In the genomic region with DNA sequence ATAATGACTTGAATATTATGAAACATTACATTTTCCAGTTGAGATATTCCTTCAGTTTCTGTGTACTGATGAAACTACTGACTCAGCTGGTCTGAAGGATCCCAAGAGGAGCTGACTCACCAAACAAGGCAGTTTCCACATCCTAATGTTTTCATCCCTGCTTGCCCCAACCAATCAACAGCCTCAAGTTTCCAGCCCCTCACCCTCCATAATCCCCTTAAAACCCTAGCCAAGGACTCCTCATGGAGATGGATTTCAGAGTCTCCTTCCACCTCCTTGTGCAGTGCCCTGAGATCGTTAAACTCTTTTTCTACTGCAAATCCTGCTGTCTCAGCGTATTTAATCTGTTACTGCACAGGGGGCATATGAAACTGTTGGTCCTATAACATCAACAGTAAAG, we compare ENCODE assay signal across 12 cellular contexts.
A peak's percentile ranks its signal among the peaks of the same experiment; 100 is the strongest.
DNase-seq lines count a peak whose midpoint lies in the region; ATAC-seq and TF ChIP-seq lines count a peak whose summit lies in the region.
"Had no signal": no experiment of that assay in that cellular context is flagged by ENCODE, and none has a peak within 500 bp of the region (broad histone marks: within the 10 kb centered on the region; RNA-seq: fewer than 3 reads in every experiment).

No MANE protein-coding gene starts in this region.

- H3K4me1 Mint-ChIP-seq in chondrocyte (ENCODE audit: low read depth): peaks cover 15% of the 10 kb centered on the region
- H3K4me1 Mint-ChIP-seq: activated CD4-positive, alpha-beta memory T cell treated with anti-CD3 and anti-CD28 coated beads, Interleukin-2, amount 10 ng/mL, durations not matched to agents 7 days and 5 days had no signal

- no peak for TF ChIP-seq CTCF in chondrocyte (IDR thresholded peaks at IDR 0.05)

- no peak for ATAC-seq in HG02840 (IDR thresholded peaks at IDR 0.05; ENCODE audit: low FRiP score, unreplicated experiment)
- ATAC-seq: lower lobe of right lung had no signal

- no peaks in the 10 kb centered on the region for H3K9me3 Mint-ChIP-seq in chondrocyte (ENCODE audit: low read depth)
- H3K9me3 Mint-ChIP-seq: activated CD4-positive, alpha-beta memory T cell treated with anti-CD3 and anti-CD28 coated beads, Interleukin-2, amount 10 ng/mL, durations not matched to agents 7 days and 5 days had no signal

- DNase-seq in AG20443 (ENCODE audit: low spot score) (peak; percentile 75), MV-4-11 (lab: John Stamatoyannopoulos, UW) (peak; percentile 6), chondrocyte (ENCODE audit: low spot score) (no peak), myocyte (ENCODE audit: low read depth) (peak; percentile 61), NCI-H526 (lab: John Stamatoyannopoulos, UW) (no peak), SW480 (ENCODE audit: low spot score) (no peak)
- no peak for DNase-seq in stimulated activated CD4-positive, alpha-beta T cell treated with anti-CD3 and anti-CD28 coated beads, Interleukin-4, amount 100 ng/mL, for 4 hours
- DNase-seq: activated CD4-positive, alpha-beta memory T cell treated with anti-CD3 and anti-CD28 coated beads, Interleukin-2, amount 10 ng/mL, durations not matched to agents 7 days and 5 days; erythroblast; lower lobe of right lung; T-helper 1 cell had no signal

- H3K4me3 Mint-ChIP-seq in chondrocyte (ENCODE audit: unreplicated experiment): no peak overlapping the region
- H3K4me3 Mint-ChIP-seq: activated CD4-positive, alpha-beta memory T cell treated with anti-CD3 and anti-CD28 coated beads, Interleukin-2, amount 10 ng/mL, durations not matched to agents 7 days and 5 days had no signal

- H3K27me3 Mint-ChIP-seq in chondrocyte (ENCODE audit: low read depth): no peaks in the 10 kb centered on the region

- peak overlapping the region; percentile 67 for H3K27ac Mint-ChIP-seq in chondrocyte (ENCODE audit: unreplicated experiment)
- H3K27ac Mint-ChIP-seq: activated CD4-positive, alpha-beta memory T cell treated with anti-CD3 and anti-CD28 coated beads, Interleukin-2, amount 10 ng/mL, durations not matched to agents 7 days and 5 days had no signal

- H3K36me3 Mint-ChIP-seq in chondrocyte (ENCODE audit: low read depth): no peaks in the 10 kb centered on the region

Comparison
In these comparisons a context has a peak if more than half of its experiments do, and no peak if none do; other contexts are left out.
1. DNase-seq: peak in AG20443 (single experiment), MV-4-11 (single experiment) and myocyte (single experiment); none in chondrocyte (single experiment), stimulated activated CD4-positive, alpha-beta T cell treated with anti-CD3 and anti-CD28 coated beads, Interleukin-4, amount 100 ng/mL, for 4 hours (0 of 2), NCI-H526 (0 of 2) and SW480 (single experiment).